In the genomic region with DNA sequence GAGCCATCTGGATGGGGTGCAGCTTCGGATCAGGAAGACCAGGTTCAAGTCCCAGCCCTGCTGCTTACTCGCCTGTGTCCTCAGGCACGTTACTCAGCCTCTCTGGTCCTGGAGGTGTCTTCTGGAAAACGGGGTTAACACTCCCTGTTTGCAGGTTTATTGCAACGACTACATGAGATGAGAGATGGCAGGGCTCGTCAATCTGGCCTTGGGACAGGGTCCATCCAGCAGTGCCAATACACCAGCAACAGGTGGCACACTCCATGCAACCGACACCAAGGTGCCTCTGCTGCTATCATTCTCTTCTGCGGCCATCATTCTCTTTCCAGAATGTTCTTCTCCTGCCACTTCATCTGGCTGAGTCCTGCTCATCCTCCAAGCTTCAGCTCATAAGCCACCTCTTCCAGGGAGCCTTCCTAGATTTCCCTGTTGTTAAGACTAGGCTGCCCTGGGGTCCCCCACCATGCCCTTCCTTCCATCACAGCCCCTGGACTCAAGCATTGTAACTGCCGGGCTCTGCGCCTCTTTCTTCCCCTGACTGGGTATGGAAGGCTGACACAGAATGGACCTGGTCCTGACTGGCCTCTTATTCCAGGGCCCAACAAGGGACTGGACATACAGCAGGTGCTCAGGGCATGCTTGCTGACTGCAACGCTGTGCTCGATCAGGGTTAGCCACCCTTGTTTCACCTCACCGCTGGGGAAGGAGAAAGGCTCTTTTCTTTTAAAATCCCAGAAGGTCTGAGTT, we compare ENCODE assay signal across 26 cellular contexts.
A peak's percentile ranks its signal among the peaks of the same experiment; 100 is the strongest.
DNase-seq lines count a peak whose midpoint lies in the region; ATAC-seq, FAIRE-seq and TF ChIP-seq lines count a peak whose summit lies in the region.
"Had no signal": no experiment of that assay in that cellular context is flagged by ENCODE, and none has a peak within 500 bp of the region (broad histone marks: within the 10 kb centered on the region; RNA-seq: fewer than 3 reads in every experiment).

No MANE protein-coding gene starts in this region.

- no peak overlapping the region for H3K9ac ChIP-seq in kidney (ENCODE audit: low read length in 2 of 2)

- H3K4me1 ChIP-seq in Peyer's patch (no peaks in the 10 kb centered on the region), kidney (ENCODE audit: control insufficient read depth in 1 of 2, insufficient read depth in 1 of 2, low read depth in 1 of 2, low read length in 2 of 2) (peaks cover 4 to 8% of the 10 kb centered on the region in 2 donors), transverse colon (peaks cover 0 to 4% (median 0%) of the 10 kb centered on the region in 4 donors)
- H3K4me1 ChIP-seq: SJCRH30 had no signal

- H3K36me3 ChIP-seq in Peyer's patch (no peaks in the 10 kb centered on the region), kidney (ENCODE audit: control insufficient read depth in 1 of 2, insufficient read depth in 2 of 2, low read length in 2 of 2) (no peaks in the 10 kb centered on the region), transverse colon (no peaks in the 10 kb centered on the region)
- H3K36me3 ChIP-seq: gastroesophageal sphincter, SJCRH30, stomach had no signal

- H3K9me3 Mint-ChIP-seq in activated naive CD8-positive, alpha-beta T cell treated with anti-CD3 and anti-CD28 coated beads, Interleukin-2, amount 10 ng/mL, durations not matched to agents 7 days and 5 days = no peaks in the 10 kb centered on the region
- H3K9me3 Mint-ChIP-seq in activated naive CD8-positive, alpha-beta T cell treated with anti-CD3 and anti-CD28 coated beads, Interleukin-2, amount 50 U/mL, for 24 hours = no peaks in the 10 kb centered on the region
- H3K9me3 Mint-ChIP-seq: naive B cell, type B pancreatic cell had no signal

- DNase-seq in activated naive CD8-positive, alpha-beta T cell treated with anti-CD3 and anti-CD28 coated beads, Interleukin-2, amount 10 ng/mL, durations not matched to agents 7 days and 5 days = peak; percentile 11
- no peak for DNase-seq in activated naive CD8-positive, alpha-beta T cell treated with anti-CD3 and anti-CD28 coated beads, Interleukin-2, amount 50 U/mL, for 24 hours
- DNase-seq in Peyer's patch (peak in 2 of 3 donors; percentile 22 to 24), kidney (peak; percentile 12), transverse colon (peak; percentile 1), NCI-H2029 treated with DMSO at 0.1 percent for 48 hours (lab: John Stamatoyannopoulos, UW) (no peak)
- DNase-seq: activated CD4-positive, alpha-beta T cell treated with anti-CD3 and anti-CD28 coated beads, Interleukin-2, amount 50 U/mL, for 4 hours; activated naive CD4-positive, alpha-beta T cell; Calu3; effector CD4-positive, alpha-beta T cell; kidney glomerular epithelial cell; mesenchymal stem cell; MV-4-11; naive B cell; NCI-H345; PC-9; stimulated activated CD4-positive, alpha-beta T cell treated with anti-CD3 and anti-CD28 coated beads, Interleukin-15, amount 100 ng/mL, for 24 hours; stomach had no signal

- 80 to 97% methylated on average over 6 to 13 of the region's 13 CpGs for WGBS in transverse colon (ENCODE audit: low coverage in 1 of 2), 2 donors

- H3K36me3 Mint-ChIP-seq in activated naive CD8-positive, alpha-beta T cell treated with anti-CD3 and anti-CD28 coated beads, Interleukin-2, amount 10 ng/mL, durations not matched to agents 7 days and 5 days = no peaks in the 10 kb centered on the region
- no peaks in the 10 kb centered on the region for H3K36me3 Mint-ChIP-seq in activated naive CD8-positive, alpha-beta T cell treated with anti-CD3 and anti-CD28 coated beads, Interleukin-2, amount 50 U/mL, for 24 hours (ENCODE audit: low read depth)
- H3K36me3 Mint-ChIP-seq: naive B cell, type B pancreatic cell had no signal

- no peaks in the 10 kb centered on the region for H3K4me1 Mint-ChIP-seq in activated naive CD8-positive, alpha-beta T cell treated with anti-CD3 and anti-CD28 coated beads, Interleukin-2, amount 10 ng/mL, durations not matched to agents 7 days and 5 days
- H3K4me1 Mint-ChIP-seq in activated naive CD8-positive, alpha-beta T cell treated with anti-CD3 and anti-CD28 coated beads, Interleukin-2, amount 50 U/mL, for 24 hours = peaks cover 4% of the 10 kb centered on the region
- H3K4me1 Mint-ChIP-seq: naive B cell had no signal

- POLR2A ChIA-PET in activated naive CD8-positive, alpha-beta T cell treated with anti-CD3 and anti-CD28 coated beads, Interleukin-2, amount 10 ng/mL, durations not matched to agents 7 days and 5 days (lab: Charles Lee) = no interaction called here

- no peak for ATAC-seq in activated naive CD8-positive, alpha-beta T cell treated with anti-CD3 and anti-CD28 coated beads, Interleukin-2, amount 10 ng/mL, durations not matched to agents 7 days and 5 days (ENCODE audit: low read depth)
- no peak for ATAC-seq in activated naive CD8-positive, alpha-beta T cell treated with anti-CD3 and anti-CD28 coated beads, Interleukin-2, amount 50 U/mL, for 24 hours
- no peak for ATAC-seq in GM21723 (IDR thresholded peaks at IDR 0.05; ENCODE audit: unreplicated experiment)
- ATAC-seq: esophagus mucosa, gastroesophageal sphincter, T-helper 17 cell had no signal

- peaks cover under 1% of the 10 kb centered on the region for H3K27me3 Mint-ChIP-seq in activated naive CD8-positive, alpha-beta T cell treated with anti-CD3 and anti-CD28 coated beads, Interleukin-2, amount 10 ng/mL, durations not matched to agents 7 days and 5 days
- H3K27me3 Mint-ChIP-seq in activated naive CD8-positive, alpha-beta T cell treated with anti-CD3 and anti-CD28 coated beads, Interleukin-2, amount 50 U/mL, for 24 hours = no peaks in the 10 kb centered on the region

- no peak for FAIRE-seq in kidney (lab: Jason Lieb, UNC)
- FAIRE-seq: GM12892 had no signal

- H3K4me3 Mint-ChIP-seq in activated naive CD8-positive, alpha-beta T cell treated with anti-CD3 and anti-CD28 coated beads, Interleukin-2, amount 10 ng/mL, durations not matched to agents 7 days and 5 days = no peak overlapping the region
- no peak overlapping the region for H3K4me3 Mint-ChIP-seq in activated naive CD8-positive, alpha-beta T cell treated with anti-CD3 and anti-CD28 coated beads, Interleukin-2, amount 50 U/mL, for 24 hours
- H3K4me3 Mint-ChIP-seq: T-helper 17 cell, type B pancreatic cell had no signal

- TF ChIP-seq CTCF in Peyer's patch (IDR thresholded peaks at IDR 0.05) (no peak), kidney (IDR thresholded peaks at IDR 0.05; ENCODE audit: borderline replicate concordance, extremely low read depth, insufficient read depth) (no peak), transverse colon (IDR thresholded peaks at IDR 0.05) (no peak)

- intact Hi-C loops in kidney (cut with DNase I) = no loop called here
- intact Hi-C loops in transverse colon (cut with DNase I; ENCODE audit: low total_unique reads) = no loop called here

- TF ChIP-seq EP300 in transverse colon (IDR thresholded peaks at IDR 0.05; ENCODE audit: low read depth) = no peak

- no peak overlapping the region for H3K27ac Mint-ChIP-seq in activated naive CD8-positive, alpha-beta T cell treated with anti-CD3 and anti-CD28 coated beads, Interleukin-2, amount 10 ng/mL, durations not matched to agents 7 days and 5 days
- no peak overlapping the region for H3K27ac Mint-ChIP-seq in activated naive CD8-positive, alpha-beta T cell treated with anti-CD3 and anti-CD28 coated beads, Interleukin-2, amount 50 U/mL, for 24 hours
- H3K27ac Mint-ChIP-seq: naive B cell, T-helper 17 cell, type B pancreatic cell had no signal

- no peaks in the 10 kb centered on the region for H3K27me3 ChIP-seq in Peyer's patch
- no peaks in the 10 kb centered on the region for H3K27me3 ChIP-seq in transverse colon

- no peak for TF ChIP-seq POLR2A in Peyer's patch (IDR thresholded peaks at IDR 0.05)
- TF ChIP-seq POLR2A in transverse colon (IDR thresholded peaks at IDR 0.05) = no peak

- H3K9me3 ChIP-seq in Peyer's patch (no peaks in the 10 kb centered on the region), kidney (ENCODE audit: control insufficient read depth in 1 of 2, low read length in 2 of 2) (no peaks in the 10 kb centered on the region), transverse colon (no peaks in the 10 kb centered on the region)
- H3K9me3 ChIP-seq: gastroesophageal sphincter, SJCRH30, stomach had no signal

- H3K27ac ChIP-seq in Peyer's patch (no peak overlapping the region), kidney (ENCODE audit: low read depth in 2 of 2, low read length in 2 of 2) (no peak overlapping the region), transverse colon (no peak overlapping the region)
- H3K27ac ChIP-seq: C4-2B, gastroesophageal sphincter, PC-9, SJCRH30, stomach had no signal

- in situ Hi-C loops in transverse colon (cut with MboI; ENCODE audit: low pct_ligation_motif_present in 1 of 4, low pct_unique_long_range_greater_than_20kb in 1 of 4, low sequenced_read_pairs in 3 of 4) = no loop called here

- no peak overlapping the region for H3K4me3 ChIP-seq in Peyer's patch
- no peak overlapping the region for H3K4me3 ChIP-seq in kidney (ENCODE audit: low read length in 2 of 2)
- no peak overlapping the region for H3K4me3 ChIP-seq in transverse colon
- H3K4me3 ChIP-seq: gastroesophageal sphincter, PC-9, SJCRH30, stomach had no signal

Comparison
In these comparisons a context has a peak if more than half of its experiments do, and no peak if none do; other contexts are left out.
1. DNase-seq: peak in activated naive CD8-positive, alpha-beta T cell treated with anti-CD3 and anti-CD28 coated beads, Interleukin-2, amount 10 ng/mL, durations not matched to agents 7 days and 5 days (single experiment), Peyer's patch (2 of 3), kidney (single experiment) and transverse colon (single experiment); none in activated naive CD8-positive, alpha-beta T cell treated with anti-CD3 and anti-CD28 coated beads, Interleukin-2, amount 50 U/mL, for 24 hours (single experiment) and NCI-H2029 treated with DMSO at 0.1 percent for 48 hours (single experiment).